ENCODE assay signal across 13 cellular contexts in the genomic region with DNA sequence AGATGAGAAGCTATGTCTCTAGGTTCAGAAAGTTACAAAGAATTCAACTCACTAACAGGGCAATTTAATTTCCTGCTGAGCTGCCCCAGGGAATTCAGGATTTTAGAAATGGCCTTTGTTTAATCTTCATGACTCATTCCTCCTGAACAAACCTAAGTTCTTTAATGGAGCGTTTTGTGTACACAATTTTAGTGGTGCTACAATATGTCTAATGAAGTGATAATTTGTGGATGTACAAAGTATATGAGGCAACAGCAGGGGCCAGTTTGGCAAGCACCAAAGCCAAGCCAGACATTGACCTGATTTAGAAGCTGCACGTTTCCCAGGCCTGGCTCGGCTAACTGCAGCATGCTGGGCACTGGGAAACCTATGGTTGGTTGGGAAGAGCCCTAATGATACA. TPM values are rescaled to one million over a fixed set of nuclear protein-coding genes. Genes with fewer than 3 reads are reported as not detected.
DNase-seq lines count a peak whose midpoint lies in the region; TF ChIP-seq lines count a peak whose summit lies in the region.
"Had no signal": no experiment of that assay in that cellular context is flagged by ENCODE, and none has a peak within 500 bp of the region (broad histone marks: within the 10 kb centered on the region; RNA-seq: fewer than 3 reads in every experiment).

No MANE protein-coding gene starts in this region.

- no peak overlapping the region for H3K4me3 ChIP-seq in AG09309 (ENCODE audit: control insufficient read depth, low read depth, low read length)
- no peak overlapping the region for H3K4me3 ChIP-seq in fibroblast of villous mesenchyme (ENCODE audit: low read depth, low read length)
- H3K4me3 ChIP-seq: coronary artery had no signal

- TF ChIP-seq CTCF in AG09309 (IDR thresholded peaks at IDR 0.05; ENCODE audit: control insufficient read depth, insufficient read depth, low read depth, low read length, missing control alignments) (no peak), RWPE1 (conservative IDR thresholded peaks at IDR 0.05; ENCODE audit: low read depth) (no peak), fibroblast of villous mesenchyme (IDR thresholded peaks at IDR 0.05; ENCODE audit: insufficient read depth, low read depth, low read length) (no peak)

- CTCF ChIA-PET in RWPE1 (lab: Yijun Ruan, JAX), result interaction anchor here (0.9 kb wide), 1 partner anchor 578 kb away, joined by 5 read pairs; no protein-coding TSS in a partner anchor

- peak; percentile 8 for DNase-seq in AG09309 (ENCODE audit: low read depth)
- DNase-seq in LHCN-M2 (ENCODE audit: low read depth), result peak; percentile 11
- DNase-seq in RWPE1 (ENCODE audit: low spot score), result peak; percentile 46
- peak; percentile 38 for DNase-seq in fibroblast of villous mesenchyme (ENCODE audit: low read depth)
- no peak for DNase-seq in glomerular visceral epithelial cell (ENCODE audit: extremely low spot score)
- no peak for DNase-seq in stimulated activated CD4-positive, alpha-beta T cell treated with anti-CD3 and anti-CD28 coated beads, Interleukin-4, amount 100 ng/mL, for 1 hour
- no peak for DNase-seq in stimulated activated CD8-positive, alpha-beta memory T cell treated with anti-CD3 and anti-CD28 coated beads, Interleukin-4, amount 100 ng/mL, for 48 hours
- no peak for DNase-seq in NCI-H82 treated with DMSO at 0.1 percent for 48 hours (lab: John Stamatoyannopoulos, UW; ENCODE audit: unreplicated experiment)
- DNase-seq: stimulated activated naive B cell treated with anti-CD40 and anti-IgM and Interleukin-4, amounts not matched to agents 10 μg/mL and 1 μg/mL and 100 μg/mL, for 72 hours had no signal

- POLR2A ChIA-PET in RWPE1 (lab: Yijun Ruan, JAX; ENCODE audit: low non-redundant PET), result no interaction called here

- peak overlapping the region; percentile 55 for H3K27ac ChIP-seq in RWPE1
- H3K27ac ChIP-seq: coronary artery had no signal

RNA-seq across cellular contexts. Expression of a gene that starts 34.4 kb away (rescaled TPM):
- total RNA-seq in LHCN-M2 (2014; rRNA removed) (not detected in 2 replicates), fibroblast of villous mesenchyme (1.3 and 4.3 TPM in 2 replicates)
- not detected for polyA plus RNA-seq in LHCN-M2 (2012)
- total RNA-seq: activated T-helper 17 cell treated with anti-CD3 and anti-CD28 coated beads, Interleukin-2, amount 50 U/mL, for 72 hours; natural killer cell treated with Interleukin-12 subunit alpha and Interleukin-12 subunit beta and Interleukin-15 and Interleukin-18, amount 100 ng/mL, for 72 hours had no signal
- polyA plus RNA-seq: BJ had no signal

Comparison
In these comparisons a context has a peak if more than half of its experiments do, and no peak if none do; other contexts are left out.
1. DNase-seq: peak in AG09309 (single experiment), LHCN-M2 (single experiment), RWPE1 (single experiment) and fibroblast of villous mesenchyme (single experiment); none in glomerular visceral epithelial cell (single experiment), stimulated activated CD4-positive, alpha-beta T cell treated with anti-CD3 and anti-CD28 coated beads, Interleukin-4, amount 100 ng/mL, for 1 hour (single experiment), stimulated activated CD8-positive, alpha-beta memory T cell treated with anti-CD3 and anti-CD28 coated beads, Interleukin-4, amount 100 ng/mL, for 48 hours (single experiment) and NCI-H82 treated with DMSO at 0.1 percent for 48 hours (single experiment).